ENCODE assay signal across 9 cellular contexts in genomic region chr6:163338671-163339405, GRCh38.
DNase-seq lines count a peak whose midpoint lies in the region; ATAC-seq and TF ChIP-seq lines count a peak whose summit lies in the region.
"Had no signal": no experiment of that assay in that cellular context is flagged by ENCODE, and none has a peak within 500 bp of the region (broad histone marks: within the 10 kb centered on the region; RNA-seq: fewer than 3 reads in every experiment).

No MANE protein-coding gene starts in this region.

- H3K36me3 ChIP-seq in H7 (replicated peaks; ENCODE audit: control insufficient read depth, insufficient read depth, low read length) (no peaks in the 10 kb centered on the region), ascending aorta (no peaks in the 10 kb centered on the region), heart left ventricle (no peaks in the 10 kb centered on the region), psoas muscle (ENCODE audit: insufficient read depth in 1 of 2, low read depth in 1 of 2) (no peaks in the 10 kb centered on the region)

- H3K4me3 ChIP-seq in H7 (ENCODE audit: insufficient read depth, low read depth, low read length) (no peak overlapping the region), ascending aorta (no peak overlapping the region), heart left ventricle (no peak overlapping the region), psoas muscle (peak overlapping the region; percentile 50)

- peak; percentile 62 to 73 (median 68) for ATAC-seq in heart left ventricle
- peak; percentile 79 to 83 (median 80) for ATAC-seq in psoas muscle
- no peak for ATAC-seq in GM21576 (IDR thresholded peaks at IDR 0.05; ENCODE audit: unreplicated experiment)

- H3K4me1 ChIP-seq in ascending aorta (peaks cover 3 to 13% of the 10 kb centered on the region in 2 donors), heart left ventricle (peaks cover 10 to 74% (median 59%) of the 10 kb centered on the region in 12 donors), psoas muscle (peaks cover 72% of the 10 kb centered on the region)

- TF ChIP-seq CTCF in ascending aorta (IDR thresholded peaks at IDR 0.05) = no peak
- no peak for TF ChIP-seq CTCF in heart left ventricle (IDR thresholded peaks at IDR 0.05)
- TF ChIP-seq CTCF in psoas muscle (IDR thresholded peaks at IDR 0.05) = no peak

- intact Hi-C loops in ascending aorta (cut with DNase I) (loop anchor here (10.0 kb wide), 2 partner anchors 614 to 746 kb away; partner anchors contain the start of genes PACRG and PRKN), heart left ventricle (cut with DNase I) (loop anchor here in 9 of 10 donors (5.0 to 10.0 kb wide), 8 partner anchors 37 to 768 kb away; partner anchors contain the start of gene QKI (in 7 of the 9)), psoas muscle (cut with DNase I) (loop anchor here (5.0 to 10.0 kb wide), 4 partner anchors 73 to 626 kb away; partner anchors contain the start of gene QKI (in 1 of the 2))

- no peak for TF ChIP-seq POLR2A in heart left ventricle (IDR thresholded peaks at IDR 0.05)

- peak; percentile 60 for DNase-seq in H7
- DNase-seq in ascending aorta (ENCODE audit: low spot score in 2 of 2) = no peak
- DNase-seq in heart left ventricle = peak; percentile 66 to 74 (median 70)
- DNase-seq in psoas muscle = peak; percentile 56 to 78
- DNase-seq in iPS-NIHi7 (ENCODE audit: extremely low spot score) = no peak
- no peak for DNase-seq in NCI-H748 treated with DMSO at 0.1 percent for 48 hours (lab: John Stamatoyannopoulos, UW)
- DNase-seq in NK-92 treated with Interleukin-12 subunit alpha and Interleukin-12 subunit beta, amount 100 ng/mL, for 24 hours (lab: John Stamatoyannopoulos, UW) = no peak
- DNase-seq: activated naive CD4-positive, alpha-beta T cell treated with anti-CD3 and anti-CD28 coated beads, Interleukin-2, amount 10 ng/mL, durations not matched to agents 7 days and 5 days had no signal

- H3K9me3 ChIP-seq in ascending aorta (no peaks in the 10 kb centered on the region), heart left ventricle (no peaks in the 10 kb centered on the region), psoas muscle (no peaks in the 10 kb centered on the region)

- H3K27me3 ChIP-seq in H7 (ENCODE audit: control insufficient read depth, insufficient read depth, low read length) (peaks cover 7% of the 10 kb centered on the region), ascending aorta (no peaks in the 10 kb centered on the region), heart left ventricle (no peaks in the 10 kb centered on the region), psoas muscle (ENCODE audit: insufficient read depth in 3 of 3, low read length in 2 of 3) (no peaks in the 10 kb centered on the region)

- H3K27ac ChIP-seq in ascending aorta (peak overlapping the region; percentile 1 to 30), heart left ventricle (peak overlapping the region; percentile 71 to 97 (median 90)), psoas muscle (peak overlapping the region; percentile 94)

- 52 to 58% (median 54%) methylated on average over 12 of the region's 12 CpGs for WGBS in heart left ventricle, 4 donors
- WGBS in psoas muscle, 3 donors = 38 to 44% (median 44%) methylated on average over 12 of the region's 12 CpGs

Comparison
In these comparisons a context has a peak if more than half of its experiments do, and no peak if none do; other contexts are left out.
1. DNase-seq: peak in H7 (single experiment), heart left ventricle (5 of 5) and psoas muscle (2 of 2); none in ascending aorta (0 of 2), iPS-NIHi7 (single experiment), NCI-H748 treated with DMSO at 0.1 percent for 48 hours (single experiment) and NK-92 treated with Interleukin-12 subunit alpha and Interleukin-12 subunit beta, amount 100 ng/mL, for 24 hours (single experiment).
2. H3K27ac ChIP-seq: peak in every context shown above with its lines; median percentile 94 in psoas muscle; 90 in heart left ventricle; 16 in ascending aorta.